19 cellular contexts compared by ENCODE assay signal in genomic region chr2:102055346-102055975, GRCh38.
A peak's percentile ranks its signal among the peaks of the same experiment; 100 is the strongest.
DNase-seq lines count a peak whose midpoint lies in the region; ATAC-seq and TF ChIP-seq lines count a peak whose summit lies in the region.
"Had no signal": no experiment of that assay in that cellular context is flagged by ENCODE, and none has a peak within 500 bp of the region (broad histone marks: within the 10 kb centered on the region; RNA-seq: fewer than 3 reads in every experiment).

No MANE protein-coding gene starts in this region.

- H3K27ac ChIP-seq in GM23248 (peak overlapping the region; percentile 36), stomach (peak overlapping the region in 4 of 5 donors; percentile 36 to 96 (median 82)), RWPE1 (no peak overlapping the region)

- TF ChIP-seq POLR2A in stomach (IDR thresholded peaks at IDR 0.05), result no peak

- in situ Hi-C loops in GM23248 (cut with MboI), result no loop called here

- H3K4me3 Mint-ChIP-seq in dendritic cell treated with granulocyte-macrophage colony-stimulating factor and Interleukin-4, amounts not matched to agents 40 ng/mL and 50 ng/mL, for 4 days, result no peak overlapping the region
- H3K4me3 Mint-ChIP-seq: activated T-cell treated with anti-CD3 and anti-CD28 coated beads, Interleukin-2, amount 50 U/mL, for 72 hours; natural killer cell; stimulated activated naive CD8-positive, alpha-beta T cell treated with anti-CD3 and anti-CD28 coated beads, Interleukin-15, Interleukin-2, amounts not matched to agents 100 ng/mL and 50 ng/mL, for 24 hours had no signal

- H3K9me3 ChIP-seq in GM23248 (ENCODE audit: low read depth), result no peaks in the 10 kb centered on the region
- no peaks in the 10 kb centered on the region for H3K9me3 ChIP-seq in stomach

- peaks cover 92% of the 10 kb centered on the region for H3K4me1 Mint-ChIP-seq in dendritic cell treated with granulocyte-macrophage colony-stimulating factor and Interleukin-4, amounts not matched to agents 40 ng/mL and 50 ng/mL, for 4 days (ENCODE audit: low read depth)
- H3K4me1 Mint-ChIP-seq: natural killer cell had no signal

- DNase-seq in GM23248 (peak; percentile 27), kidney glomerular epithelial cell (lab: John Stamatoyannopoulos, UW) (peak; percentile 75), stomach (no peak), GDM1 (lab: John Stamatoyannopoulos, UW) (no peak), RWPE1 (ENCODE audit: low spot score) (no peak)
- DNase-seq in activated CD4-positive, alpha-beta T cell treated with anti-CD3 and anti-CD28 coated beads, Interleukin-2, amount 50 U/mL, for 4 hours, result no peak
- DNase-seq: activated CD4-positive, alpha-beta T cell treated with anti-CD3 and anti-CD28 coated beads for 48 hours; activated T-cell treated with anti-CD3 and anti-CD28 coated beads, Interleukin-2, amount 50 U/mL, for 72 hours; dermis blood vessel endothelial cell; DMS 273 treated with DMSO at 0.1 percent for 48 hours; natural killer cell; NCI-H2081 treated with DMSO at 0.1 percent for 48 hours; NCI-H748 treated with DMSO at 0.1 percent for 48 hours; retina; RPMI8226; T-helper 2 cell had no signal

- no peak overlapping the region for H3K9ac ChIP-seq in GM23248

- H3K4me2 ChIP-seq in GM23248 (ENCODE audit: unreplicated experiment), result no peak overlapping the region

- H3K9me3 Mint-ChIP-seq in dendritic cell treated with granulocyte-macrophage colony-stimulating factor and Interleukin-4, amounts not matched to agents 40 ng/mL and 50 ng/mL, for 4 days, result no peaks in the 10 kb centered on the region
- H3K9me3 Mint-ChIP-seq: activated T-cell treated with anti-CD3 and anti-CD28 coated beads, Interleukin-2, amount 50 U/mL, for 72 hours; natural killer cell; stimulated activated naive CD8-positive, alpha-beta T cell treated with anti-CD3 and anti-CD28 coated beads, Interleukin-15, Interleukin-2, amounts not matched to agents 100 ng/mL and 50 ng/mL, for 24 hours had no signal

- intact Hi-C loops in dendritic cell treated with granulocyte-macrophage colony-stimulating factor and Interleukin-4, amounts not matched to agents 40 ng/mL and 50 ng/mL, for 4 days (cut with micrococcal nuclease), result no loop called here
- intact Hi-C loops in stomach (cut with DNase I; ENCODE audit: low total_unique reads), result no loop called here

- H3K27me3 ChIP-seq in GM23248 (replicated peaks; ENCODE audit: insufficient read depth) (no peaks in the 10 kb centered on the region), stomach (no peaks in the 10 kb centered on the region)

- peaks cover 46% of the 10 kb centered on the region for H3K4me1 ChIP-seq in GM23248 (ENCODE audit: insufficient read depth)
- peaks cover 29 to 53% (median 43%) of the 10 kb centered on the region in 4 donors for H3K4me1 ChIP-seq in stomach

- H3K27ac Mint-ChIP-seq in dendritic cell treated with granulocyte-macrophage colony-stimulating factor and Interleukin-4, amounts not matched to agents 40 ng/mL and 50 ng/mL, for 4 days, result peak overlapping the region; percentile 89
- H3K27ac Mint-ChIP-seq: activated T-cell treated with anti-CD3 and anti-CD28 coated beads, Interleukin-2, amount 50 U/mL, for 72 hours; natural killer cell; stimulated activated naive CD8-positive, alpha-beta T cell treated with anti-CD3 and anti-CD28 coated beads, Interleukin-15, Interleukin-2, amounts not matched to agents 100 ng/mL and 50 ng/mL, for 24 hours had no signal

- H3K79me2 ChIP-seq in GM23248 (ENCODE audit: insufficient read depth), result no peaks in the 10 kb centered on the region

- POLR2A ChIA-PET in RWPE1 (lab: Yijun Ruan, JAX; ENCODE audit: low non-redundant PET), result no interaction called here

- CTCF ChIA-PET in RWPE1 (lab: Yijun Ruan, JAX), result interaction anchor here (0.8 kb wide), 1 partner anchor 111 kb away, joined by 3 read pairs; no protein-coding TSS in a partner anchor

- no peaks in the 10 kb centered on the region for H3K27me3 Mint-ChIP-seq in dendritic cell treated with granulocyte-macrophage colony-stimulating factor and Interleukin-4, amounts not matched to agents 40 ng/mL and 50 ng/mL, for 4 days

- H2AFZ ChIP-seq in GM23248, result 0 out of 2 replicates have a peak overlapping the region, but pooled peaks have one; percentile 41

- TF ChIP-seq CTCF in stomach (IDR thresholded peaks at IDR 0.05) (no peak), RWPE1 (conservative IDR thresholded peaks at IDR 0.05; ENCODE audit: low read depth) (no peak)

- TF ChIP-seq EP300 in stomach (IDR thresholded peaks at IDR 0.05), result no peak

- H3F3A ChIP-seq in GM23248 (ENCODE audit: insufficient read depth), result peaks cover 22% of the 10 kb centered on the region

- WGBS in GM23248 (ENCODE audit: low coverage in 1 of 2, low lambda C conversion rate in 2 of 2, missing lambda C conversion rate in 2 of 2), 2 experiments, result 42 to 48% methylated on average over 5 of the region's 5 CpGs
- WGBS in stomach, 5 donors, result 49 to 71% (median 59%) methylated on average over 5 of the region's 5 CpGs

- no peaks in the 10 kb centered on the region for H3K9me2 ChIP-seq in GM23248 (ENCODE audit: insufficient read depth)

- no peaks in the 10 kb centered on the region for H4K20me1 ChIP-seq in GM23248 (ENCODE audit: insufficient read depth)

- no peaks in the 10 kb centered on the region for H3K36me3 ChIP-seq in GM23248 (ENCODE audit: low read depth)
- no peaks in the 10 kb centered on the region for H3K36me3 ChIP-seq in stomach

- no peak for ATAC-seq in HG02763 (IDR thresholded peaks at IDR 0.05; ENCODE audit: unreplicated experiment)
- ATAC-seq: activated T-cell treated with anti-CD3 and anti-CD28 coated beads, Interleukin-2, amount 50 U/mL, for 72 hours; natural killer cell had no signal

- H3K4me3 ChIP-seq in GM23248 (no peak overlapping the region), stomach (no peak overlapping the region)

- no peaks in the 10 kb centered on the region for H3K36me3 Mint-ChIP-seq in dendritic cell treated with granulocyte-macrophage colony-stimulating factor and Interleukin-4, amounts not matched to agents 40 ng/mL and 50 ng/mL, for 4 days (ENCODE audit: low read depth)
- H3K36me3 Mint-ChIP-seq: natural killer cell had no signal

Comparison
In these comparisons a context has a peak if more than half of its experiments do, and no peak if none do; other contexts are left out.
1. DNase-seq: peak in GM23248 (single experiment) and kidney glomerular epithelial cell (single experiment); none in stomach (single experiment), GDM1 (single experiment), activated CD4-positive, alpha-beta T cell treated with anti-CD3 and anti-CD28 coated beads, Interleukin-2, amount 50 U/mL, for 4 hours (0 of 2) and RWPE1 (single experiment).